Comparison of ENCODE assay signal across 20 cellular contexts in the genomic region with DNA sequence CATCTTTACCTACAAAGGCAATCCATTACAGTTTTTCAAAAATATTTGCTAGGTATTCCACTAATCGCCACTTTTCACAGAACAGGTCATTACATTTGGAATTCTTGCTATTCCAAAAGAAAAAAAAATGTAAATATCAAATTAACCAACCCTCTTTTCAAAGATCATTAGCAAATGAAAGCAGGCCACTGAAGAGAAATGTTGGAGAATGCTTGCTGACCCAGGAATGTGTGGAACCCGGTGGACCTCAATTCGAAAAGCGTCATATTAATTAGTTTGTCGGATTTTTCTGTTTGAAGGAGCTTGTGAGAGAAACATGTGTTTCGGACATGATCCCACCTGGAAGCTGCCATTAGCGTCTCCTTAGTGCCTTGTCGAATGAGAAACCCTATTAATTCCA. TPM values are rescaled to one million over a fixed set of nuclear protein-coding genes. Genes with fewer than 3 reads are reported as not detected.
A peak's percentile ranks its signal among the peaks of the same experiment; 100 is the strongest.
DNase-seq lines count a peak whose midpoint lies in the region; ATAC-seq, FAIRE-seq and TF ChIP-seq lines count a peak whose summit lies in the region.
"Had no signal": no experiment of that assay in that cellular context is flagged by ENCODE, and none has a peak within 500 bp of the region (broad histone marks: within the 10 kb centered on the region; RNA-seq: fewer than 3 reads in every experiment).

No MANE protein-coding gene starts in this region.

- 52% methylated on average over 8 of the region's 8 CpGs for WGBS in HepG2 (ENCODE audit: low lambda C conversion rate)
- 94% methylated on average over 7 of the region's 8 CpGs for WGBS in right lobe of liver (ENCODE audit: insufficient coverage, low coverage, low lambda C conversion rate, missing lambda C conversion rate)

- H3K9me3 Mint-ChIP-seq in WTC11: peaks cover 3% of the 10 kb centered on the region
- H3K9me3 Mint-ChIP-seq: CD4-positive, alpha-beta T cell had no signal

- in situ Hi-C loops in HepG2 (cut with HindIII; ENCODE audit: extremely low pct_ligation_motif_present, low pct_unique_long_range_greater_than_20kb): no loop called here

- H4K20me1 ChIP-seq in HepG2 (ENCODE audit: insufficient read depth, low read length): no peaks in the 10 kb centered on the region

- ATAC-seq in HepG2 (no peak), right lobe of liver (no peak), WTC11 (no peak), HG02885 (IDR thresholded peaks at IDR 0.05; ENCODE audit: poor library complexity, unreplicated experiment) (no peak)

- FAIRE-seq in HepG2 (lab: Jason Lieb, UNC): no peak
- FAIRE-seq: GM12878, GM19239 had no signal

- H3K4me3 Mint-ChIP-seq in WTC11: no peak overlapping the region
- H3K4me3 Mint-ChIP-seq: CD4-positive, alpha-beta T cell had no signal

- intact Hi-C loops in HepG2 (cut with micrococcal nuclease; ENCODE audit: unreplicated experiment) (no loop called here), right lobe of liver (cut with DNase I) (no loop called here), tibial artery (cut with DNase I; ENCODE audit: low total_unique reads) (loop anchor here (5.0 kb wide), 2 partner anchors 89 to 139 kb away; partner anchors contain the start of gene SERPINB1)

- no peak for TF ChIP-seq RAD21 in HepG2 (CRISPR knock-in tag; IDR thresholded peaks at IDR 0.05)

- no peak for TF ChIP-seq POLR2A in HepG2 (IDR thresholded peaks at IDR 0.05; ENCODE audit: insufficient read depth in 1 of 2, low read depth in 2 of 2, low read length in 2 of 2)
- no peak for TF ChIP-seq POLR2A in right lobe of liver (IDR thresholded peaks at IDR 0.05)

- no peaks in the 10 kb centered on the region for H3K27me3 Mint-ChIP-seq in WTC11 (ENCODE audit: low read depth)
- H3K27me3 Mint-ChIP-seq: CD4-positive, alpha-beta T cell had no signal

- H3K36me3 Mint-ChIP-seq in WTC11: peaks cover under 1% of the 10 kb centered on the region; the same call in 1 of the 2 replicates

- no peak for DNase-seq in HepG2 (ENCODE audit: low spot score)
- no peak for DNase-seq in right lobe of liver
- DNase-seq in WTC11 (ENCODE audit: low spot score): no peak
- DNase-seq in islet precursor cell: peak; percentile 21
- DNase-seq in tibial artery: no peak
- DNase-seq in NCI-H524 (lab: John Stamatoyannopoulos, UW): no peak
- DNase-seq: BE2C; CD4-positive, alpha-beta T cell; Kasumi-1; MG63; NCI-H1105; NCI-H1694; NCI-H774; OCI-M1; SHP77 had no signal

- H3K4me1 ChIP-seq in HepG2 (ENCODE audit: insufficient read depth, low read length) (peaks cover 16% of the 10 kb centered on the region), right lobe of liver (peaks cover 0 to 8% (median 0%) of the 10 kb centered on the region in 4 donors), tibial artery (peaks cover 0 to 7% (median 4%) of the 10 kb centered on the region in 4 donors)

- H3K27me3 ChIP-seq in HepG2 (ENCODE audit: control insufficient read depth in 1 of 2, insufficient read depth in 2 of 2, low read length in 2 of 2) (peaks cover 0 to 5% of the 10 kb centered on the region in 2 experiments; a peak in 2 of 5 replicates), right lobe of liver (no peaks in the 10 kb centered on the region), tibial artery (no peaks in the 10 kb centered on the region)
- H3K27me3 ChIP-seq: BE2C had no signal

- H3K27ac Mint-ChIP-seq in WTC11: peak overlapping the region; percentile 92
- H3K27ac Mint-ChIP-seq: CD4-positive, alpha-beta T cell had no signal

- peaks cover 61% of the 10 kb centered on the region for H3K4me1 Mint-ChIP-seq in WTC11

- POLR2A ChIA-PET in HepG2 (lab: Yijun Ruan, JAX) (interaction anchor here (1.2 to 3.3 kb wide), 4 partner anchors 58 to 139 kb away, joined by 5 to 16 read pairs (median 10); partner anchors contain the start of gene SERPINB1), WTC11 (lab: Charles Lee) (interaction anchor here (0.6 to 1.4 kb wide), 4 partner anchors 51 to 80 kb away, joined by 3 to 4 read pairs (median 3); no protein-coding TSS in a partner anchor)

- no peaks in the 10 kb centered on the region for H3K79me2 ChIP-seq in HepG2 (ENCODE audit: insufficient read depth, low read length)

- H2AFZ ChIP-seq in HepG2 (ENCODE audit: low read length): no peak overlapping the region

- BruUV-seq in HepG2 (replicated peaks; lab: Mats Ljungman, UMichigan): no TSS peak

- H3K36me3 ChIP-seq in HepG2 (replicated peaks in 1 of 2; ENCODE audit: control insufficient read depth in 1 of 2, insufficient read depth in 2 of 2, low read length in 2 of 2) (no peaks in the 10 kb centered on the region), right lobe of liver (no peaks in the 10 kb centered on the region), tibial artery (no peaks in the 10 kb centered on the region)
- H3K36me3 ChIP-seq: BE2C, MG63 had no signal

- no peak overlapping the region for H3K4me3 ChIP-seq in HepG2 (replicated peaks in 1 of 3; ENCODE audit: insufficient read depth in 1 of 3, low read depth in 2 of 3, low read length in 3 of 3)
- no peak overlapping the region for H3K4me3 ChIP-seq in right lobe of liver
- H3K4me3 ChIP-seq in tibial artery: no peak overlapping the region
- H3K4me3 ChIP-seq: GM12878, MG63 had no signal

- no peak overlapping the region for H3K4me2 ChIP-seq in HepG2 (ENCODE audit: low read depth, low read length)

- H3K9ac ChIP-seq in HepG2 (ENCODE audit: insufficient read depth, low read depth, low read length): no peak overlapping the region

- CTCF ChIA-PET in HepG2 (lab: Yijun Ruan, JAX; ENCODE audit: low intra/inter-chr PET ratio, low total read pairs): interaction anchor here (1.4 to 4.4 kb wide), 5 partner anchors 19 to 141 kb away, joined by 4 to 57 read pairs (median 9); no protein-coding TSS in a partner anchor
- CTCF ChIA-PET in WTC11 (lab: Charles Lee): interaction anchor here (0.8 to 6.4 kb wide), 21 partner anchors 9 to 193 kb away, joined by 3 to 70 read pairs (median 9); partner anchors contain the start of gene SERPINB1

- H3K27ac ChIP-seq in HepG2 (ENCODE audit: extremely low read length, insufficient read depth, low read length) (no peak overlapping the region), right lobe of liver (no peak overlapping the region), tibial artery (no peak overlapping the region)

- TF ChIP-seq CTCF in HepG2 (CRISPR knock-in tag; IDR thresholded peaks at IDR 0.05): no peak
- TF ChIP-seq CTCF in right lobe of liver (IDR thresholded peaks at IDR 0.05): no peak
- no peak for TF ChIP-seq CTCF in WTC11 (IDR thresholded peaks at IDR 0.05)
- no peak for TF ChIP-seq CTCF in tibial artery (IDR thresholded peaks at IDR 0.05)

- TF ChIP-seq EP300 in HepG2 (IDR thresholded peaks at IDR 0.05; ENCODE audit: low read depth in 2 of 2, low read length in 2 of 2) (no peak), HepG2 (CRISPR knock-in tag; IDR thresholded peaks at IDR 0.05; ENCODE audit: borderline replicate concordance) (no peak)

- H3K9me3 ChIP-seq in HepG2 (ENCODE audit: low read length): no peaks in the 10 kb centered on the region
- H3K9me3 ChIP-seq in right lobe of liver: no peaks in the 10 kb centered on the region
- no peaks in the 10 kb centered on the region for H3K9me3 ChIP-seq in tibial artery
- H3K9me3 ChIP-seq: BE2C, Caco-2, MG63 had no signal

RNA-seq across cellular contexts. Expression of gene SERPINB9, which starts 27.9 kb away (rescaled TPM):
- total RNA-seq in HepG2 (2016; rRNA removed; fragmentation: Illumina TruSeq; extraction: Trizol): 7.2 and 9.8 TPM in 2 replicates
- 0.61 and 0.71 TPM in 2 replicates for total RNA-seq in HepG2 (2016; cell fraction: cytosol; rRNA removed; fragmentation: Illumina TruSeq; extraction: Trizol; ENCODE audit: low read depth)
- 7.0 and 8.5 TPM in 2 replicates for total RNA-seq in HepG2 (2016; cell fraction: insoluble cytoplasmic fraction; rRNA removed; fragmentation: Illumina TruSeq; extraction: Trizol)
- total RNA-seq in HepG2 (2016; cell fraction: membrane; rRNA removed; fragmentation: Illumina TruSeq; extraction: Trizol): 2.7 and 2.9 TPM in 2 replicates
- total RNA-seq in HepG2 (2016; cell fraction: nucleus; rRNA removed; fragmentation: Illumina TruSeq; extraction: Trizol): 2.9 and 4.3 TPM in 2 replicates
- 32.5 and 36.7 TPM in 2 replicates for polyA plus RNA-seq in HepG2 (2011; rRNA removed)
- polyA plus RNA-seq in HepG2 (2011; cell fraction: cytosol; rRNA removed): 23.5 and 30.7 TPM in 2 replicates
- 9.8 and 12.8 TPM in 2 replicates for polyA plus RNA-seq in HepG2 (2011; cell fraction: nucleus; rRNA removed)
- polyA plus RNA-seq in HepG2 (2012): 6.6 and 9.0 TPM in 2 replicates
- polyA plus RNA-seq in HepG2 (2016; cell fraction: cytosol; fragmentation: Illumina TruSeq; extraction: Trizol; ENCODE audit: low read depth): 0.33 and 0.35 TPM in 2 replicates
- polyA plus RNA-seq in HepG2 (2016; cell fraction: insoluble cytoplasmic fraction; fragmentation: Illumina TruSeq; extraction: Trizol; ENCODE audit: low read depth): 8.7 and 10.9 TPM in 2 replicates
- polyA plus RNA-seq in HepG2 (2016; cell fraction: membrane; fragmentation: Illumina TruSeq; extraction: Trizol; ENCODE audit: low read depth): 1.5 and 1.6 TPM in 2 replicates
- polyA plus RNA-seq in HepG2 (2016; cell fraction: nucleus; fragmentation: Illumina TruSeq; extraction: Trizol; ENCODE audit: insufficient read depth, low read depth): 5.0 and 5.4 TPM in 2 replicates
- 0.21 and 49.0 TPM in 2 replicates for polyA minus RNA-seq in HepG2 (2011; rRNA and poly(A)+ RNA removed; ENCODE audit: low replicate concordance)
- polyA minus RNA-seq in HepG2 (2011; cell fraction: cytosol; rRNA and poly(A)+ RNA removed): 29.2 and 32.6 TPM in 2 replicates
- 13.3 and 18.3 TPM in 2 replicates for polyA minus RNA-seq in HepG2 (2011; cell fraction: nucleus; rRNA and poly(A)+ RNA removed)
- 10 to 100 TPM in 1 of 6 experiments, 1 to 10 TPM in 5; 1.8 to 19.0 (median 4.6) TPM for total RNA-seq in right lobe of liver
- total RNA-seq in WTC11 (2021): 39.5 to 43.7 TPM (median 41.6 TPM) in 3 replicates
- total RNA-seq: A172 had no signal

RNA-seq across cellular contexts. Expression of gene SERPINB6, which starts 40.3 kb away (rescaled TPM):
- total RNA-seq in HepG2 (2016; rRNA removed; fragmentation: Illumina TruSeq; extraction: Trizol): 38.2 and 44.8 TPM in 2 replicates
- total RNA-seq in HepG2 (2016; cell fraction: cytosol; rRNA removed; fragmentation: Illumina TruSeq; extraction: Trizol; ENCODE audit: low read depth): 16.6 and 17.4 TPM in 2 replicates
- 38.2 and 41.7 TPM in 2 replicates for total RNA-seq in HepG2 (2016; cell fraction: insoluble cytoplasmic fraction; rRNA removed; fragmentation: Illumina TruSeq; extraction: Trizol)
- total RNA-seq in HepG2 (2016; cell fraction: membrane; rRNA removed; fragmentation: Illumina TruSeq; extraction: Trizol): 24.5 and 25.6 TPM in 2 replicates
- total RNA-seq in HepG2 (2016; cell fraction: nucleus; rRNA removed; fragmentation: Illumina TruSeq; extraction: Trizol): 23.7 and 24.1 TPM in 2 replicates
- 61.3 and 63.6 TPM in 2 replicates for polyA plus RNA-seq in HepG2 (2011; rRNA removed)
- polyA plus RNA-seq in HepG2 (2011; cell fraction: cytosol; rRNA removed): 64.8 and 79.1 TPM in 2 replicates
- 72.8 and 85.1 TPM in 2 replicates for polyA plus RNA-seq in HepG2 (2011; cell fraction: nucleus; rRNA removed)
- polyA plus RNA-seq in HepG2 (2012): 43.2 and 44.3 TPM in 2 replicates
- 22.2 and 23.2 TPM in 2 replicates for polyA plus RNA-seq in HepG2 (2016; cell fraction: cytosol; fragmentation: Illumina TruSeq; extraction: Trizol; ENCODE audit: low read depth)
- 57.5 and 58.5 TPM in 2 replicates for polyA plus RNA-seq in HepG2 (2016; cell fraction: insoluble cytoplasmic fraction; fragmentation: Illumina TruSeq; extraction: Trizol; ENCODE audit: low read depth)
- polyA plus RNA-seq in HepG2 (2016; cell fraction: membrane; fragmentation: Illumina TruSeq; extraction: Trizol; ENCODE audit: low read depth): 27.2 and 27.5 TPM in 2 replicates
- polyA plus RNA-seq in HepG2 (2016; cell fraction: nucleus; fragmentation: Illumina TruSeq; extraction: Trizol; ENCODE audit: insufficient read depth, low read depth): 53.5 and 56.5 TPM in 2 replicates
- polyA minus RNA-seq in HepG2 (2011; rRNA and poly(A)+ RNA removed; ENCODE audit: low replicate concordance): 58.5 and 190 TPM in 2 replicates
- polyA minus RNA-seq in HepG2 (2011; cell fraction: cytosol; rRNA and poly(A)+ RNA removed): 36.4 and 38.5 TPM in 2 replicates
- 45.4 and 45.6 TPM in 2 replicates for polyA minus RNA-seq in HepG2 (2011; cell fraction: nucleus; rRNA and poly(A)+ RNA removed)
- total RNA-seq in right lobe of liver: 10 to 100 TPM; 27.0 to 48.5 (median 38.7) TPM
- total RNA-seq in WTC11 (2021): 28.0 to 33.7 TPM (median 32.9 TPM) in 3 replicates
